Comparison of ENCODE assay signal across 17 cellular contexts in the genomic region with DNA sequence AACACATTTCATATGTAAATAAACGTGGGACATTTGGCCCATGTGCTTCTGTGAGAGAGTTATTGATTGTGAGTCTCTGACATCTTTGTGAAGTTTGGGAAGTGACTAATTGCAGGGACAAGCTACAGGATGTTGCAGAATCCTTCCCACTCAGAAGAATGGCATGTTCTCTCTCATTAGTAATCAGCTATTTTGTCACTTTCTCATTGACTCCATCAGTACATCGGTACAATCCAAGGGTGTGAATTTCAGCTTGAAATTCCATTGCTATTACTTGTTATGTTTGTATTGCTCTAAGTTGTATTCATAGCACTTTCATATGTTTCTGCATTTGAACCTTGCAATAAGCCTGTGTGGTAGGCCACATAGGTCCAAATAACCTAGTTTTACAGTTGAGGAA.
DNase-seq lines count a peak whose midpoint lies in the region; ATAC-seq and TF ChIP-seq lines count a peak whose summit lies in the region.
"Had no signal": no experiment of that assay in that cellular context is flagged by ENCODE, and none has a peak within 500 bp of the region (broad histone marks: within the 10 kb centered on the region; RNA-seq: fewer than 3 reads in every experiment).

No MANE protein-coding gene starts in this region.

- H3K4me3 ChIP-seq in PC-9, result no peak overlapping the region
- no peak overlapping the region for H3K4me3 ChIP-seq in epithelial cell of proximal tubule (ENCODE audit: low read depth, low read length)
- no peak overlapping the region for H3K4me3 ChIP-seq in thyroid gland (replicated peaks in 1 of 3)
- H3K4me3 ChIP-seq in lower leg skin (ENCODE audit: low read depth, poor library complexity, severe bottlenecking), result no peak overlapping the region
- H3K4me3 ChIP-seq in MM.1S (ENCODE audit: low read length), result no peak overlapping the region
- H3K4me3 ChIP-seq: coronary artery, heart right ventricle, lung had no signal

- peaks cover 20% of the 10 kb centered on the region for H3F3A ChIP-seq in PC-9 (ENCODE audit: insufficient read depth, low read depth)
- no peaks in the 10 kb centered on the region for H3F3A ChIP-seq in MM.1S (ENCODE audit: insufficient read depth, low read length)

- H3K36me3 ChIP-seq in PC-9 (ENCODE audit: low read depth) (no peaks in the 10 kb centered on the region), thyroid gland (no peaks in the 10 kb centered on the region), MM.1S (replicated peaks; ENCODE audit: insufficient read depth, low read length) (no peaks in the 10 kb centered on the region)
- H3K36me3 ChIP-seq: heart right ventricle had no signal

- H3K79me2 ChIP-seq in PC-9 (ENCODE audit: low read depth) (no peaks in the 10 kb centered on the region), MM.1S (ENCODE audit: low read length) (no peaks in the 10 kb centered on the region)

- no peak for ATAC-seq in GM21825 (IDR thresholded peaks at IDR 0.05; ENCODE audit: unreplicated experiment)
- ATAC-seq: activated CD8-positive, alpha-beta T cell treated with anti-CD3 and anti-CD28 coated beads, Interleukin-2, amount 10 ng/mL, durations not matched to agents 7 days and 5 days; heart right ventricle; stimulated activated naive B cell treated with anti-CD40 and anti-IgM and Interleukin-4, amounts not matched to agents 10 μg/mL and 1 μg/mL and 100 μg/mL, for 72 hours had no signal

- intact Hi-C loops in PC-9 (cut with micrococcal nuclease; ENCODE audit: unreplicated experiment) (no loop called here), thyroid gland (cut with DNase I) (no loop called here), lower leg skin (cut with DNase I; ENCODE audit: low total_unique reads) (no loop called here)

- H3K9me2 ChIP-seq in PC-9 (ENCODE audit: insufficient read depth) (no peaks in the 10 kb centered on the region), MM.1S (replicated peaks; ENCODE audit: insufficient read depth, low read length) (no peaks in the 10 kb centered on the region)

- POLR2A ChIA-PET in PC-9 (lab: Charles Lee; ENCODE audit: unreplicated experiment), result interaction anchor here (0.6 kb wide), 1 partner anchor 13 kb away, joined by 5 read pairs; no protein-coding TSS in a partner anchor

- in situ Hi-C loops in Caki2 (cut with HindIII; ENCODE audit: low pct_unique_long_range_greater_than_20kb, low sequenced_read_pairs), result no loop called here

- H4K20me1 ChIP-seq in PC-9 (ENCODE audit: insufficient read depth) (no peaks in the 10 kb centered on the region), MM.1S (ENCODE audit: insufficient read depth, low read length) (no peaks in the 10 kb centered on the region)

- H3K4me1 ChIP-seq in PC-9 (replicated peaks; ENCODE audit: insufficient read depth), result peaks cover 25% of the 10 kb centered on the region
- no peaks in the 10 kb centered on the region for H3K4me1 ChIP-seq in thyroid gland
- H3K4me1 ChIP-seq in MM.1S (ENCODE audit: low read length), result no peaks in the 10 kb centered on the region
- H3K4me1 ChIP-seq: heart right ventricle had no signal

- H3K4me2 ChIP-seq in PC-9 (peak overlapping the region; percentile 17; the same call in 1 of the 2 replicates), MM.1S (ENCODE audit: low read depth, low read length) (no peak overlapping the region)

- TF ChIP-seq POLR2A in thyroid gland (IDR thresholded peaks at IDR 0.05) (no peak), lower leg skin (IDR thresholded peaks at IDR 0.05) (no peak)

- BruUV-seq in PC-9 (replicated peaks; lab: Mats Ljungman, UMichigan), result no TSS peak

- H3K9me3 ChIP-seq in PC-9 (ENCODE audit: insufficient read depth, low read depth), result peaks cover 33% of the 10 kb centered on the region
- no peaks in the 10 kb centered on the region for H3K9me3 ChIP-seq in thyroid gland
- H3K9me3 ChIP-seq in MM.1S (replicated peaks; ENCODE audit: insufficient read depth, low read length), result no peaks in the 10 kb centered on the region

- H3K9ac ChIP-seq in MM.1S (ENCODE audit: low read length), result no peak overlapping the region

- CTCF ChIA-PET in PC-9 (lab: Charles Lee), result no interaction called here

- no peak for TF ChIP-seq CTCF in PC-9 (conservative IDR thresholded peaks at IDR 0.05)
- no peak for TF ChIP-seq CTCF in epithelial cell of proximal tubule (conservative IDR thresholded peaks at IDR 0.05; ENCODE audit: low read depth, low read length)
- TF ChIP-seq CTCF in thyroid gland (IDR thresholded peaks at IDR 0.05), result no peak
- TF ChIP-seq CTCF in lower leg skin (IDR thresholded peaks at IDR 0.05), result no peak
- no peak for TF ChIP-seq CTCF in MM.1S (IDR thresholded peaks at IDR 0.05; ENCODE audit: low read length)

- DNase-seq in Caki2 (ENCODE audit: low read depth) (peak; percentile 59), PC-9 (peak in 1 of 2 experiments; percentile 93), epithelial cell of proximal tubule (ENCODE audit: low read depth) (peak; percentile 97), non-pigmented ciliary epithelial cell (ENCODE audit: low read depth) (peak; percentile 94), thyroid gland (no peak), lower leg skin (ENCODE audit: low spot score in 2 of 2) (no peak), MM.1S (no peak)
- DNase-seq: activated CD8-positive, alpha-beta T cell treated with anti-CD3 and anti-CD28 coated beads, Interleukin-2, amount 10 ng/mL, durations not matched to agents 7 days and 5 days; heart right ventricle; NCI-H2227 treated with DMSO at 0.1 percent for 48 hours; nucleus accumbens; stimulated activated naive B cell treated with anti-CD40 and anti-IgM and Interleukin-4, amounts not matched to agents 10 μg/mL and 1 μg/mL and 100 μg/mL, for 72 hours; T-helper 9 cell had no signal

- H3K27me3 ChIP-seq in PC-9 (ENCODE audit: insufficient read depth, low read depth), result no peaks in the 10 kb centered on the region
- H3K27me3 ChIP-seq in thyroid gland, result no peaks in the 10 kb centered on the region
- H3K27me3 ChIP-seq in MM.1S (replicated peaks; ENCODE audit: insufficient read depth, low read length), result no peaks in the 10 kb centered on the region
- H3K27me3 ChIP-seq: heart right ventricle had no signal

- H3K27ac ChIP-seq in PC-9 (peak overlapping the region; percentile 89), thyroid gland (no peak overlapping the region), MM.1S (ENCODE audit: low read length) (no peak overlapping the region)
- H3K27ac ChIP-seq: coronary artery, heart right ventricle, HL-60 had no signal

- 78 to 84% methylated on average over 2 of the region's 2 CpGs for WGBS in thyroid gland, 2 donors
- WGBS in lower leg skin, 2 donors, result 52 to 61% methylated on average over 2 of the region's 2 CpGs

- H2AFZ ChIP-seq in PC-9, result no peak overlapping the region
- no peak overlapping the region for H2AFZ ChIP-seq in MM.1S (ENCODE audit: low read length)

Comparison
In these comparisons a context has a peak if more than half of its experiments do, and no peak if none do; other contexts are left out.
1. DNase-seq: peak in Caki2 (single experiment), epithelial cell of proximal tubule (single experiment) and non-pigmented ciliary epithelial cell (single experiment); none in thyroid gland (0 of 2), lower leg skin (0 of 2) and MM.1S (single experiment).